Comparison of ENCODE assay signal across 1 cellular context in genomic region chr2:64645014-64645418, GRCh38.
TF ChIP-seq lines count a peak whose summit lies in the region.

No MANE protein-coding gene starts in this region.

TF ChIP-seq in HepG2, 621 proteins besides CTCF, POLR2A, EP300 and RAD21 (continued from another document and continues in another):
- TF ChIP-seq, protein P1, sequence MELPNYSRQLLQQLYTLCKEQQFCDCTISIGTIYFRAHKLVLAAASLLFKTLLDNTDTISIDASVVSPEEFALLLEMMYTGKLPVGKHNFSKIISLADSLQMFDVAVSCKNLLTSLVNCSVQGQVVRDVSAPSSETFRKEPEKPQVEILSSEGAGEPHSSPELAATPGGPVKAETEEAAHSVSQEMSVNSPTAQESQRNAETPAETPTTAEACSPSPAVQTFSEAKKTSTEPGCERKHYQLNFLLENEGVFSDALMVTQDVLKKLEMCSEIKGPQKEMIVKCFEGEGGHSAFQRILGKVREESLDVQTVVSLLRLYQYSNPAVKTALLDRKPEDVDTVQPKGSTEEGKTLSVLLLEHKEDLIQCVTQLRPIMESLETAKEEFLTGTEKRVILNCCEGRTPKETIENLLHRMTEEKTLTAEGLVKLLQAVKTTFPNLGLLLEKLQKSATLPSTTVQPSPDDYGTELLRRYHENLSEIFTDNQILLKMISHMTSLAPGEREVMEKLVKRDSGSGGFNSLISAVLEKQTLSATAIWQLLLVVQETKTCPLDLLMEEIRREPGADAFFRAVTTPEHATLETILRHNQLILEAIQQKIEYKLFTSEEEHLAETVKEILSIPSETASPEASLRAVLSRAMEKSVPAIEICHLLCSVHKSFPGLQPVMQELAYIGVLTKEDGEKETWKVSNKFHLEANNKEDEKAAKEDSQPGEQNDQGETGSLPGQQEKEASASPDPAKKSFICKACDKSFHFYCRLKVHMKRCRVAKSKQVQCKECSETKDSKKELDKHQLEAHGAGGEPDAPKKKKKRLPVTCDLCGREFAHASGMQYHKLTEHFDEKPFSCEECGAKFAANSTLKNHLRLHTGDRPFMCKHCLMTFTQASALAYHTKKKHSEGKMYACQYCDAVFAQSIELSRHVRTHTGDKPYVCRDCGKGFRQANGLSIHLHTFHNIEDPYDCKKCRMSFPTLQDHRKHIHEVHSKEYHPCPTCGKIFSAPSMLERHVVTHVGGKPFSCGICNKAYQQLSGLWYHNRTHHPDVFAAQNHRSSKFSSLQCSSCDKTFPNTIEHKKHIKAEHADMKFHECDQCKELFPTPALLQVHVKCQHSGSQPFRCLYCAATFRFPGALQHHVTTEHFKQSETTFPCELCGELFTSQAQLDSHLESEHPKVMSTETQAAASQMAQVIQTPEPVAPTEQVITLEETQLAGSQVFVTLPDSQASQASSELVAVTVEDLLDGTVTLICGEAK (IDR thresholded peaks at IDR 0.05): no peak
- TF ChIP-seq, protein P1 (CRISPR knock-in tag; IDR thresholded peaks at IDR 0.05): 0 out of 2 replicates have a peak, but pooled peaks have one; percentile 20
- TF ChIP-seq CCAR2 (optimal IDR thresholded peaks at IDR 0.05; ENCODE audit: low read depth, low read length) (no peak), ZNF609 (CRISPR knock-in tag; IDR thresholded peaks at IDR 0.05; ENCODE audit: borderline replicate concordance) (no peak), BORCS8-MEF2B (CRISPR knock-in tag; IDR thresholded peaks at IDR 0.05) (peak; percentile 10; the same call in 1 of the 2 replicates), SP1 (IDR thresholded peaks at IDR 0.05) (no peak), SP1 (CRISPR knock-in tag; IDR thresholded peaks at IDR 0.05) (no peak), THAP11 (CRISPR knock-in tag; IDR thresholded peaks at IDR 0.05) (0 out of 2 replicates have a peak, but pooled peaks have one; percentile 25), LCORL (IDR thresholded peaks at IDR 0.05) (no peak), LCORL (CRISPR knock-in tag; IDR thresholded peaks at IDR 0.05) (peak; percentile 61; the same call in 1 of the 2 replicates), ZNF691 (CRISPR knock-in tag; IDR thresholded peaks at IDR 0.05; ENCODE audit: borderline replicate concordance, low read depth) (no peak), ZNF841 (CRISPR knock-in tag; IDR thresholded peaks at IDR 0.05; ENCODE audit: borderline replicate concordance) (no peak), RBM22 (optimal IDR thresholded peaks at IDR 0.05; ENCODE audit: low read length) (no peak), PAXIP1 (CRISPR knock-in tag; conservative IDR thresholded peaks at IDR 0.05) (peak; percentile 53), KDM4B (CRISPR knock-in tag; IDR thresholded peaks at IDR 0.05) (no peak), ZNF614 (CRISPR knock-in tag; IDR thresholded peaks at IDR 0.05; ENCODE audit: borderline replicate concordance) (no peak), ZNF746 (CRISPR knock-in tag; IDR thresholded peaks at IDR 0.05) (no peak), GATAD2A (CRISPR knock-in tag; IDR thresholded peaks at IDR 0.05) (peak; percentile 56; the same call in 1 of the 2 replicates), ZMYM4 (CRISPR knock-in tag; IDR thresholded peaks at IDR 0.05) (peak; percentile 81), ZNF121 (CRISPR knock-in tag; IDR thresholded peaks at IDR 0.05) (no peak), USF2 (IDR thresholded peaks at IDR 0.05; ENCODE audit: low read depth, low read length) (no peak), USF2 (CRISPR knock-in tag; IDR thresholded peaks at IDR 0.05; ENCODE audit: borderline replicate concordance) (no peak), SOX6 (IDR thresholded peaks at IDR 0.05) (no peak), SOX6 (CRISPR knock-in tag; IDR thresholded peaks at IDR 0.05) (peak; percentile 77), AGO2 (optimal IDR thresholded peaks at IDR 0.05; ENCODE audit: low read depth, low read length) (peak; percentile 59), NCOA1 (CRISPR knock-in tag; IDR thresholded peaks at IDR 0.05) (0 out of 2 replicates have a peak, but pooled peaks have one; percentile 34), FOXC1 (CRISPR knock-in tag; IDR thresholded peaks at IDR 0.05; ENCODE audit: borderline replicate concordance) (0 out of 2 replicates have a peak, but pooled peaks have one; percentile 57), ZSCAN12 (CRISPR knock-in tag; IDR thresholded peaks at IDR 0.05) (0 out of 2 replicates have a peak, but pooled peaks have one; percentile 65), POGZ (CRISPR knock-in tag; IDR thresholded peaks at IDR 0.05) (no peak), GFI1 (CRISPR knock-in tag; IDR thresholded peaks at IDR 0.05; ENCODE audit: borderline replicate concordance) (no peak), BCL6 (CRISPR knock-in tag; IDR thresholded peaks at IDR 0.05) (no peak), ZNF724P (CRISPR knock-in tag; IDR thresholded peaks at IDR 0.05; ENCODE audit: borderline replicate concordance) (no peak), IRF2 (CRISPR knock-in tag; IDR thresholded peaks at IDR 0.05) (0 out of 2 replicates have a peak, but pooled peaks have one; percentile 30), ZNF850 (CRISPR knock-in tag; conservative IDR thresholded peaks at IDR 0.05) (no peak), MLLT10 (CRISPR knock-in tag; IDR thresholded peaks at IDR 0.05) (no peak), ONECUT2 (CRISPR knock-in tag; IDR thresholded peaks at IDR 0.05) (no peak), SIX1 (CRISPR knock-in tag; IDR thresholded peaks at IDR 0.05; ENCODE audit: borderline replicate concordance) (peak; percentile 99), RARA (CRISPR knock-in tag; IDR thresholded peaks at IDR 0.05) (peak; percentile 19; the same call in 1 of the 2 replicates), ZKSCAN8 (CRISPR knock-in tag; IDR thresholded peaks at IDR 0.05; ENCODE audit: borderline replicate concordance) (no peak)
- TF ChIP-seq, protein P2, sequence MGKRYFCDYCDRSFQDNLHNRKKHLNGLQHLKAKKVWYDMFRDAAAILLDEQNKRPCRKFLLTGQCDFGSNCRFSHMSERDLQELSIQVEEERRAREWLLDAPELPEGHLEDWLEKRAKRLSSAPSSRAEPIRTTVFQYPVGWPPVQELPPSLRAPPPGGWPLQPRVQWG (CRISPR knock-in tag; IDR thresholded peaks at IDR 0.05; ENCODE audit: borderline replicate concordance, low read depth): no peak
- TF ChIP-seq, protein P3, sequence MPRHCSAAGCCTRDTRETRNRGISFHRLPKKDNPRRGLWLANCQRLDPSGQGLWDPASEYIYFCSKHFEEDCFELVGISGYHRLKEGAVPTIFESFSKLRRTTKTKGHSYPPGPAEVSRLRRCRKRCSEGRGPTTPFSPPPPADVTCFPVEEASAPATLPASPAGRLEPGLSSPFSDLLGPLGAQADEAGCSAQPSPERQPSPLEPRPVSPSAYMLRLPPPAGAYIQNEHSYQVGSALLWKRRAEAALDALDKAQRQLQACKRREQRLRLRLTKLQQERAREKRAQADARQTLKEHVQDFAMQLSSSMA (CRISPR knock-in tag; IDR thresholded peaks at IDR 0.05): no peak
